Comparison of ENCODE assay signal across 12 cellular contexts in genomic region chr11:66885469-66886316, GRCh38.
"Had no signal": no experiment of that assay in that cellular context is flagged by ENCODE, and none has a peak within 500 bp of the region (broad histone marks: within the 10 kb centered on the region; RNA-seq: fewer than 3 reads in every experiment).

No MANE protein-coding gene starts in this region.

- H3K27me3 ChIP-seq: adrenal gland, pancreas had no signal

- DNase-seq: activated B cell treated with CpG ODN at 0.5 μM for 24 hours; activated CD4-positive, alpha-beta T cell treated with anti-CD3 and anti-CD28 coated beads, Interleukin-2, amount 10 ng/mL, durations not matched to agents 24 days and 14 days; activated naive CD4-positive, alpha-beta T cell treated with anti-CD3 and anti-CD28 coated beads for 36 hours; erythroblast; hippocampal formation; lower lobe of right lung; naive thymus-derived CD8-positive, alpha-beta T cell; stimulated activated CD4-positive, alpha-beta T cell treated with anti-CD3 and anti-CD28 coated beads, Interleukin-4, amount 100 ng/mL, for 1 hour; stimulated activated naive CD8-positive, alpha-beta T cell treated with anti-CD3 and anti-CD28 coated beads, Interleukin-15, amount 100 ng/mL, for 72 hours had no signal

- H3K4me3 ChIP-seq: adrenal gland, lower lobe of right lung, pancreas had no signal

- H3K9me3 ChIP-seq: adrenal gland, lower lobe of right lung, pancreas had no signal

- FAIRE-seq: pancreas, urothelium cell line had no signal

- H3K36me3 ChIP-seq: adrenal gland, lower lobe of right lung, pancreas had no signal

- H3K27ac ChIP-seq: lower lobe of right lung, pancreas had no signal
